10 cellular contexts compared by ENCODE assay signal in genomic region chr2:10900216-10901109, GRCh38. TPM values are rescaled to one million over a fixed set of nuclear protein-coding genes. Genes with fewer than 3 reads are reported as not detected.
DNase-seq lines count a peak whose midpoint lies in the region; FAIRE-seq lines count a peak whose summit lies in the region.
"Had no signal": no experiment of that assay in that cellular context is flagged by ENCODE, and none has a peak within 500 bp of the region (broad histone marks: within the 10 kb centered on the region; RNA-seq: fewer than 3 reads in every experiment).

No MANE protein-coding gene starts in this region.

- no peaks in the 10 kb centered on the region for H3K36me3 ChIP-seq in small intestine (ENCODE audit: control insufficient read depth in 2 of 2, insufficient read depth in 2 of 2, low read length in 2 of 2)
- H3K36me3 ChIP-seq: upper lobe of left lung had no signal

- peak overlapping the region; percentile 7 to 76 for H3K27ac ChIP-seq in small intestine (ENCODE audit: low read depth in 1 of 2, low read length in 1 of 2)
- H3K27ac ChIP-seq: upper lobe of left lung had no signal

- intact Hi-C loops in cardiac septum (cut with DNase I) = no loop called here

- peaks cover 0 to 3% of the 10 kb centered on the region in 2 donors for H3K4me1 ChIP-seq in small intestine (ENCODE audit: control insufficient read depth in 2 of 2, insufficient read depth in 1 of 2, low read depth in 1 of 2, low read length in 1 of 2)
- H3K4me1 ChIP-seq: upper lobe of left lung had no signal

- H3K27me3 ChIP-seq in small intestine (ENCODE audit: control insufficient read depth in 2 of 2, insufficient read depth in 2 of 2, low read length in 2 of 2) = no peaks in the 10 kb centered on the region
- H3K27me3 ChIP-seq: upper lobe of left lung had no signal

- WGBS in small intestine, 3 donors = 43 to 69% (median 47%) methylated on average over 10 of the region's 10 CpGs

- DNase-seq in activated CD4-positive, alpha-beta T cell treated with anti-CD3 and anti-CD28 coated beads for 48 hours = peak; percentile 14
- DNase-seq in activated CD4-positive, alpha-beta T cell treated with anti-CD3 and anti-CD28 coated beads, Interleukin-2, amount 50 U/mL, for 1 hour = no peak
- DNase-seq in NCI-H1694 (lab: John Stamatoyannopoulos, UW) (peak; percentile 39), cerebellar cortex (ENCODE audit: low spot score) (peak; percentile 11), small intestine (peak; percentile 70), hippocampal formation (lab: John Stamatoyannopoulos, UW) (no peak), NCI-H1105 treated with DMSO at 0.1 percent for 48 hours (lab: John Stamatoyannopoulos, UW) (no peak), cardiac septum (ENCODE audit: low spot score) (no peak)
- DNase-seq: upper lobe of left lung had no signal

- no peak for FAIRE-seq in small intestine (lab: Jason Lieb, UNC)

- H3K4me3 ChIP-seq in small intestine (ENCODE audit: low read depth in 1 of 2, low read length in 2 of 2) = no peak overlapping the region
- H3K4me3 ChIP-seq: upper lobe of left lung had no signal

- H3K9me3 ChIP-seq in small intestine (ENCODE audit: control insufficient read depth, low read depth) = no peaks in the 10 kb centered on the region
- H3K9me3 ChIP-seq: upper lobe of left lung had no signal

RNA-seq across cellular contexts. Expression of gene KCNF1, which starts 11.3 kb away (rescaled TPM):
- polyA plus RNA-seq in small intestine = under 1 TPM in 1 of 3 donors, not detected in 2; 0.25 TPM
- 0.27 TPM for total RNA-seq in cardiac septum
- total RNA-seq: CD8-positive, alpha-beta memory T cell had no signal
- polyA plus RNA-seq: CD8-positive, alpha-beta memory T cell had no signal

Comparison
In these comparisons a context has a peak if more than half of its experiments do, and no peak if none do; other contexts are left out.
1. DNase-seq: peak in activated CD4-positive, alpha-beta T cell treated with anti-CD3 and anti-CD28 coated beads for 48 hours (single experiment), NCI-H1694 (single experiment), cerebellar cortex (single experiment) and small intestine (single experiment); none in activated CD4-positive, alpha-beta T cell treated with anti-CD3 and anti-CD28 coated beads, Interleukin-2, amount 50 U/mL, for 1 hour (single experiment), hippocampal formation (0 of 2), NCI-H1105 treated with DMSO at 0.1 percent for 48 hours (single experiment) and cardiac septum (single experiment).